In the genomic region with DNA sequence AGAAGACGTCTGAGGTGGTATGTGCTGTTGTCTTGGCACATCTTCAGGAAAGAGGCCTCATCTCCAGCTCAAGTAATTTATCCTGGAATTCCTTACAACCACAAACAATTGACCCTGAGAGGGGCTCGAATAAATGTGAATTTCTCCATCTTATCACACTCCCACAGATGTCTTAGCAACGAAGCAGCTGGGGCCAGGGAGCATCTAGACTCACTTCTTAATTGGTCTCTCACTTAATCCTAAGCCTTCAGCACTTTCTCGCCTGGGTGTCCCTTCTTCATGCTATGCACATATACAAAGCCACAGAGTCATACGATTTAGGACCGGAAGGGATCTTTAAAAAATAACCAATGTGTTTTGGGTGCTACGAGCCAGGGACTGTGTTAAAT, we compare ENCODE assay signal across 23 cellular contexts. TPM values are rescaled to one million over a fixed set of nuclear protein-coding genes. Genes with fewer than 3 reads are reported as not detected.
DNase-seq lines count a peak whose midpoint lies in the region; ATAC-seq, FAIRE-seq and TF ChIP-seq lines count a peak whose summit lies in the region.
"Had no signal": no experiment of that assay in that cellular context is flagged by ENCODE, and none has a peak within 500 bp of the region (broad histone marks: within the 10 kb centered on the region; RNA-seq: fewer than 3 reads in every experiment).

No MANE protein-coding gene starts in this region.

- ATAC-seq in right lobe of liver (no peak), HG03354 (IDR thresholded peaks at IDR 0.05; ENCODE audit: poor library complexity, severe bottlenecking, unreplicated experiment) (no peak), sciatic nerve (no peak)

- peak overlapping the region; percentile 91 to 94 for H3K27ac ChIP-seq in kidney (ENCODE audit: low read depth in 2 of 2, low read length in 2 of 2)
- H3K27ac ChIP-seq in right lobe of liver = peak overlapping the region; percentile 65 to 98 (median 96)

- no peaks in the 10 kb centered on the region for H3K27me3 ChIP-seq in right lobe of liver

- intact Hi-C loops in kidney (cut with DNase I) = no loop called here
- intact Hi-C loops in right lobe of liver (cut with DNase I) = loop anchor here in 1 of 2 donors (5.0 kb wide), 1 partner anchor 61 kb away; the partner anchor contains the start of gene CTCFL
- intact Hi-C loops in sciatic nerve (cut with DNase I) = loop anchor here (1.0 kb wide), 1 partner anchor 33 kb away; no protein-coding TSS in a partner anchor

- H3K4me3 ChIP-seq in kidney (ENCODE audit: low read length in 2 of 2) (no peak overlapping the region), right lobe of liver (no peak overlapping the region), foreskin fibroblast (ENCODE audit: low read depth in 1 of 2, low read length in 2 of 2) (no peak overlapping the region)

- FAIRE-seq in kidney (lab: Jason Lieb, UNC) = no peak
- FAIRE-seq: GM12891, GM18507, H54 had no signal

- TF ChIP-seq CTCF in kidney (IDR thresholded peaks at IDR 0.05; ENCODE audit: borderline replicate concordance, extremely low read depth, insufficient read depth) (no peak), right lobe of liver (IDR thresholded peaks at IDR 0.05) (no peak), foreskin fibroblast (IDR thresholded peaks at IDR 0.05; ENCODE audit: low read depth, low read length) (no peak)

- 83% methylated on average over 6 of the region's 7 CpGs for WGBS in right lobe of liver (ENCODE audit: insufficient coverage, low coverage, low lambda C conversion rate, missing lambda C conversion rate)

- H3K4me1 ChIP-seq in kidney (ENCODE audit: control insufficient read depth in 1 of 2, insufficient read depth in 1 of 2, low read depth in 1 of 2, low read length in 2 of 2) (peaks cover 57 to 64% of the 10 kb centered on the region in 2 donors), right lobe of liver (peaks cover 0 to 74% (median 33%) of the 10 kb centered on the region in 4 donors)

- H3K9me3 ChIP-seq in kidney (ENCODE audit: control insufficient read depth in 1 of 2, low read length in 2 of 2) = peaks cover 0 to 3% of the 10 kb centered on the region in 2 donors
- no peaks in the 10 kb centered on the region for H3K9me3 ChIP-seq in right lobe of liver

- no peak for TF ChIP-seq POLR2A in right lobe of liver (IDR thresholded peaks at IDR 0.05)

- peak; percentile 7 for DNase-seq in amniotic epithelial cell (ENCODE audit: low read depth)
- DNase-seq in kidney = peak; percentile 15
- no peak for DNase-seq in right lobe of liver
- no peak for DNase-seq in foreskin fibroblast
- no peak for DNase-seq in sciatic nerve (ENCODE audit: low spot score)
- DNase-seq: C1 segment of cervical spinal cord; Calu3; CD4-positive, alpha-beta memory T cell; COR-L47; DMS53; DMS79 treated with DMSO at 0.1 percent for 48 hours; GF-D8; GOT3; HCEC 1CT had no signal

- H3K9ac ChIP-seq in kidney (ENCODE audit: low read length in 2 of 2) = no peak overlapping the region

- H3K36me3 ChIP-seq in kidney (ENCODE audit: control insufficient read depth in 1 of 2, insufficient read depth in 2 of 2, low read length in 2 of 2) (no peaks in the 10 kb centered on the region), right lobe of liver (no peaks in the 10 kb centered on the region)

RNA-seq across cellular contexts. Expression of gene PCK1, which starts 27.1 kb away (rescaled TPM):
- total RNA-seq in kidney (29.7 TPM), right lobe of liver (1,000 to 10,000 TPM in 2 of 6 experiments, 100 to 1,000 TPM in 4; 187 to 1,757 (median 778) TPM), sciatic nerve (5.3 TPM)
- polyA plus RNA-seq in kidney (ENCODE audit: insufficient read depth, low read depth, low replicate concordance) = 551 TPM
- total RNA-seq: A172; A673; CD4-positive, alpha-beta memory T cell; Daoy; G401 had no signal
- polyA plus RNA-seq: BJ; CD4-positive, alpha-beta memory T cell had no signal

RNA-seq across cellular contexts. Expression of gene ZBP1, which starts 32.2 kb away (rescaled TPM):
- total RNA-seq in kidney = 3.7 TPM
- not detected for polyA plus RNA-seq in kidney (ENCODE audit: insufficient read depth, low read depth, low replicate concordance)
- total RNA-seq in right lobe of liver = under 1 TPM in 4 of 6 experiments, not detected in 2; 0.14 to 0.75 (median 0.36) TPM
- 0.49 TPM for total RNA-seq in sciatic nerve
- total RNA-seq: A172, A673, G401 had no signal
- polyA plus RNA-seq: BJ had no signal

Comparison
In these comparisons a context has a peak if more than half of its experiments do, and no peak if none do; other contexts are left out.
1. DNase-seq: peak in amniotic epithelial cell (single experiment) and kidney (single experiment); none in right lobe of liver (0 of 3), foreskin fibroblast (0 of 2) and sciatic nerve (single experiment).